Comparison of ENCODE assay signal across 10 cellular contexts in the genomic region with DNA sequence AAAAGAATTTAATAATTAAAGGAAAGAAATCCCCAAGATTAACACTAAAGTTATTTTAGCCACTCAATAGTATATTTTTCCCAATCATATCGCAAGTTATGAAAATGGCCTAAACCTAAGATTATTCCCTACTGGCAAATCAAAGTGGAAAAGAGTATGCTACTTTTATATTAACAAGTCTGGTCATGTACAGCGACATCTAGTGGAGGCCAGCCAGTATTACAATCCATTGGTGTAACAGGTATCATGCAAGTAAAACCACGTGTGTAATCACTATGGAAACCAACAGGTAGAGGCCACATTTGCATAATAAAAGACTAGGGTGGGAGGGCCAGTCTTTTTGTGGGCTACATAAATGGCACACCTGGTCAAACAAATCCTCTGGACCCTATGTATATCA.
DNase-seq lines count a peak whose midpoint lies in the region; ATAC-seq and TF ChIP-seq lines count a peak whose summit lies in the region.
"Had no signal": no experiment of that assay in that cellular context is flagged by ENCODE, and none has a peak within 500 bp of the region (broad histone marks: within the 10 kb centered on the region; RNA-seq: fewer than 3 reads in every experiment).

No MANE protein-coding gene starts in this region.

- TF ChIP-seq CTCF in GM13977 (IDR thresholded peaks at IDR 0.05; ENCODE audit: extremely low read depth, insufficient read depth, missing control alignments) (peak; percentile 51), fibroblast of mammary gland (conservative IDR thresholded peaks at IDR 0.05; ENCODE audit: control insufficient read depth, insufficient read depth, low read depth, low read length) (peak; percentile 36)

- in situ Hi-C loops in GM13977 (cut with MboI; ENCODE audit: low pct_unique_long_range_greater_than_20kb, low sequenced_read_pairs, unreplicated experiment) = no loop called here

- no peak overlapping the region for H3K4me3 ChIP-seq in fibroblast of mammary gland (ENCODE audit: control insufficient read depth, low read depth, low read length)
- H3K4me3 ChIP-seq: skin epidermis had no signal

- no peak for ATAC-seq in HG03025 (IDR thresholded peaks at IDR 0.05; ENCODE audit: low FRiP score, unreplicated experiment)
- no peak for ATAC-seq in HG02763 (IDR thresholded peaks at IDR 0.05; ENCODE audit: unreplicated experiment)

- DNase-seq in COLO829 (ENCODE audit: low spot score) (peak; percentile 0), GM13977 (ENCODE audit: low spot score) (no peak), OCI-M1 (lab: John Stamatoyannopoulos, UW) (peak; percentile 59), fibroblast of mammary gland (ENCODE audit: low read depth) (peak; percentile 6), T-helper 1 cell (no peak)
- no peak for DNase-seq in activated T-cell treated with anti-CD3 and anti-CD28 coated beads, Interleukin-2, amount 50 U/mL, for 48 hours
- DNase-seq: activated naive CD8-positive, alpha-beta T cell treated with anti-CD3 and anti-CD28 coated beads for 36 hours had no signal

Comparison
In these comparisons a context has a peak if more than half of its experiments do, and no peak if none do; other contexts are left out.
1. DNase-seq: peak in COLO829 (single experiment), OCI-M1 (single experiment) and fibroblast of mammary gland (single experiment); none in GM13977 (single experiment), T-helper 1 cell (0 of 5) and activated T-cell treated with anti-CD3 and anti-CD28 coated beads, Interleukin-2, amount 50 U/mL, for 48 hours (0 of 2).